Comparison of ENCODE assay signal across 1 cellular context in the genomic region with DNA sequence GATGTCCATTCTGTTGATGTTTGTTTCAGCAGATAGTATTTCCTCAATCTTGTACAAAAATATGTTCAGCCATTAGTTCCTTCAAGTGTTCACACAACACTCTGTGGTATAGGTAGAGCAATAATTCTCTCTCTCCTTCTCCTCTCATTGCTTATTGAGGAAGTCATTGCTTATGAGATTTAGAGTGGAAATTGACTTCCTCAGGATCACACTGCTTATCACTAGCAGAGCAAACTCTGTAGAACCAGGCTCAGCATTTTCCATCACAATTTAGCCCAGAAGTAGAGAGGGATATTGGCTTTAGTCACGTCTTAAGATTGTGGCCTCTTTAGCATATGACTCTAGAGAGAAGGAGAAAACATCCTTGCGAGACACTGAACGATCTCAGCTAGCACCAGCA.
TF ChIP-seq lines count a peak whose summit lies in the region.

No MANE protein-coding gene starts in this region.

TF ChIP-seq in K562, 482 proteins besides CTCF, POLR2A, EP300 and RAD21:
- TF ChIP-seq HOXB6 (CRISPR knock-in tag; IDR thresholded peaks at IDR 0.05; ENCODE audit: borderline replicate concordance) (no peak), MTA2 (IDR thresholded peaks at IDR 0.05; ENCODE audit: low read depth) (no peak), SRF (CRISPR knock-in tag; IDR thresholded peaks at IDR 0.05) (no peak), BHLHE40 (IDR thresholded peaks at IDR 0.05; ENCODE audit: low read length) (no peak), SPI1 (IDR thresholded peaks at IDR 0.05; ENCODE audit: borderline replicate concordance, low read depth, low read length) (peak; percentile 51; the same call in 1 of the 2 replicates)
- TF ChIP-seq, protein P1, sequence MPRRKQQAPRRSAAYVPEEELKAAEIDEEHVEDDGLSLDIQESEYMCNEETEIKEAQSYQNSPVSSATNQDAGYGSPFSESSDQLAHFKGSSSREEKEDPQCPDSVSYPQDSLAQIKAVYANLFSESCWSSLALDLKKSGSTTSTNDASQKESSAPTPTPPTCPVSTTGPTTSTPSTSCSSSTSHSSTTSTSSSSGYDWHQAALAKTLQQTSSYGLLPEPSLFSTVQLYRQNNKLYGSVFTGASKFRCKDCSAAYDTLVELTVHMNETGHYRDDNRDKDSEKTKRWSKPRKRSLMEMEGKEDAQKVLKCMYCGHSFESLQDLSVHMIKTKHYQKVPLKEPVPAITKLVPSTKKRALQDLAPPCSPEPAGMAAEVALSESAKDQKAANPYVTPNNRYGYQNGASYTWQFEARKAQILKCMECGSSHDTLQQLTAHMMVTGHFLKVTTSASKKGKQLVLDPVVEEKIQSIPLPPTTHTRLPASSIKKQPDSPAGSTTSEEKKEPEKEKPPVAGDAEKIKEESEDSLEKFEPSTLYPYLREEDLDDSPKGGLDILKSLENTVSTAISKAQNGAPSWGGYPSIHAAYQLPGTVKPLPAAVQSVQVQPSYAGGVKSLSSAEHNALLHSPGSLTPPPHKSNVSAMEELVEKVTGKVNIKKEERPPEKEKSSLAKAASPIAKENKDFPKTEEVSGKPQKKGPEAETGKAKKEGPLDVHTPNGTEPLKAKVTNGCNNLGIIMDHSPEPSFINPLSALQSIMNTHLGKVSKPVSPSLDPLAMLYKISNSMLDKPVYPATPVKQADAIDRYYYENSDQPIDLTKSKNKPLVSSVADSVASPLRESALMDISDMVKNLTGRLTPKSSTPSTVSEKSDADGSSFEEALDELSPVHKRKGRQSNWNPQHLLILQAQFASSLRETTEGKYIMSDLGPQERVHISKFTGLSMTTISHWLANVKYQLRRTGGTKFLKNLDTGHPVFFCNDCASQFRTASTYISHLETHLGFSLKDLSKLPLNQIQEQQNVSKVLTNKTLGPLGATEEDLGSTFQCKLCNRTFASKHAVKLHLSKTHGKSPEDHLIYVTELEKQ (CRISPR knock-in tag; IDR thresholded peaks at IDR 0.05) = no peak
